Comparison of ENCODE assay signal across 32 cellular contexts in genomic region chr13:39483326-39483725, GRCh38.
DNase-seq lines count a peak whose midpoint lies in the region; ATAC-seq and TF ChIP-seq lines count a peak whose summit lies in the region.
"Had no signal": no experiment of that assay in that cellular context is flagged by ENCODE, and none has a peak within 500 bp of the region (broad histone marks: within the 10 kb centered on the region; RNA-seq: fewer than 3 reads in every experiment).

No MANE protein-coding gene starts in this region.

- no peaks in the 10 kb centered on the region for H3K36me3 ChIP-seq in GM23338 (ENCODE audit: insufficient read depth)
- H3K36me3 ChIP-seq: adrenal gland, brain microvascular endothelial cell, gastroesophageal sphincter, ovary, Peyer's patch, right atrium auricular region, spleen had no signal

- peaks cover 56% of the 10 kb centered on the region for H3K4me1 ChIP-seq in GM23338 (ENCODE audit: insufficient read depth)
- H3K4me1 ChIP-seq: adrenal gland, Peyer's patch, spleen, testis had no signal

- H3K27ac ChIP-seq in GM23338 (ENCODE audit: low read depth), result peak overlapping the region; percentile 72
- H3K27ac ChIP-seq: adrenal gland, brain microvascular endothelial cell, gastroesophageal sphincter, ovary, Peyer's patch, right atrium auricular region, spleen, testis had no signal

- 0 out of 2 replicates have a peak, but pooled peaks cover 3% of the 10 kb centered on the region for H3F3A ChIP-seq in GM23338 (replicated peaks; ENCODE audit: low read depth)

- no peaks in the 10 kb centered on the region for H3K27me3 ChIP-seq in GM23338 (ENCODE audit: insufficient read depth)
- H3K27me3 ChIP-seq: adrenal gland, brain microvascular endothelial cell, gastroesophageal sphincter, ovary, Peyer's patch, right atrium auricular region, spleen, testis had no signal

- TF ChIP-seq CTCF in AG09309 (IDR thresholded peaks at IDR 0.05; ENCODE audit: control insufficient read depth, insufficient read depth, low read depth, low read length, missing control alignments) (no peak), GM23338 (conservative IDR thresholded peaks at IDR 0.05; ENCODE audit: low read depth in 2 of 2) (no peak), fibroblast of the aortic adventitia (IDR thresholded peaks at IDR 0.05; ENCODE audit: insufficient read depth, low read length) (no peak)

- ATAC-seq in GM23338, result no peak
- ATAC-seq: activated CD4-positive, alpha-beta T cell treated with anti-CD3 and anti-CD28 coated beads for 36 hours; effector memory CD8-positive, alpha-beta T cell; esophagus mucosa; gastroesophageal sphincter; left ventricle myocardium superior; natural killer cell treated with Interleukin-12 subunit alpha and Interleukin-12 subunit beta and Interleukin-15 and Interleukin-18, amount 100 ng/mL, for 72 hours; T-helper 17 cell had no signal

- peak overlapping the region; percentile 39 for H3K27ac Mint-ChIP-seq in GM23338
- H3K27ac Mint-ChIP-seq: activated CD4-positive, alpha-beta T cell treated with anti-CD3 and anti-CD28 coated beads for 36 hours; activated T-cell treated with anti-CD3 and anti-CD28 coated beads, Interleukin-2, amount 50 U/mL, for 24 hours; CD14-positive monocyte; effector memory CD8-positive, alpha-beta T cell; natural killer cell treated with Interleukin-12 subunit alpha and Interleukin-12 subunit beta and Interleukin-15 and Interleukin-18, amount 100 ng/mL, for 72 hours; T-helper 17 cell had no signal

- H3K4me3 ChIP-seq in AG09309 (ENCODE audit: control insufficient read depth, low read depth, low read length) (no peak overlapping the region), GM23338 (0 out of 2 replicates have a peak overlapping the region, but pooled peaks have one; percentile 12), fibroblast of the aortic adventitia (ENCODE audit: low read depth, low read length) (no peak overlapping the region)
- H3K4me3 ChIP-seq: adrenal gland, gastroesophageal sphincter, ovary, Peyer's patch, right atrium auricular region, spleen, testis had no signal

- H3K36me3 Mint-ChIP-seq in GM23338 (ENCODE audit: low read depth), result no peaks in the 10 kb centered on the region
- H3K36me3 Mint-ChIP-seq: CD14-positive monocyte; natural killer cell treated with Interleukin-12 subunit alpha and Interleukin-12 subunit beta and Interleukin-15 and Interleukin-18, amount 100 ng/mL, for 72 hours had no signal

- peaks cover 42% of the 10 kb centered on the region for H3K4me1 Mint-ChIP-seq in GM23338
- H3K4me1 Mint-ChIP-seq: activated CD4-positive, alpha-beta T cell treated with anti-CD3 and anti-CD28 coated beads for 36 hours; CD14-positive monocyte; T-helper 17 cell had no signal

- 0 out of 2 replicates have a peak, but pooled peaks cover 11% of the 10 kb centered on the region for H3K9me2 ChIP-seq in GM23338 (ENCODE audit: insufficient read depth)

- no peak overlapping the region for H2AFZ ChIP-seq in GM23338

- H3K27me3 Mint-ChIP-seq in GM23338 (ENCODE audit: insufficient read depth, low read depth, poor library complexity), result no peaks in the 10 kb centered on the region
- H3K27me3 Mint-ChIP-seq: effector memory CD8-positive, alpha-beta T cell had no signal

- DNase-seq in AG09309 (ENCODE audit: low read depth) (peak; percentile 33), GM23338 (ENCODE audit: low spot score) (no peak), RPMI7951 (ENCODE audit: low read depth) (peak; percentile 68), fibroblast of the aortic adventitia (ENCODE audit: low read depth) (peak; percentile 65), NCI-H524 treated with DMSO at 0.1 percent for 48 hours (lab: John Stamatoyannopoulos, UW) (no peak), C1 segment of cervical spinal cord (lab: John Stamatoyannopoulos, UW) (no peak)
- DNase-seq in central memory CD4-positive, alpha-beta T cell, result no peak
- no peak for DNase-seq in stimulated activated CD4-positive, alpha-beta T cell treated with anti-CD3 and anti-CD28 coated beads, Interleukin-1b, Interleukin-23, amount 100 ng/mL, for 48 hours
- DNase-seq: activated CD4-positive, alpha-beta T cell treated with anti-CD3 and anti-CD28 coated beads for 36 hours; activated gamma-delta T cell treated with Interleukin-2 at 50 U/mL for 16 hours; activated T-cell treated with anti-CD3 and anti-CD28 coated beads, Interleukin-2, amount 50 U/mL, for 24 hours; adrenal gland; brain microvascular endothelial cell; effector memory CD8-positive, alpha-beta T cell; GF-D8; Kasumi-1; left ventricle myocardium superior; NCI-H1048; NCI-H1930; NCI-H526; ovary; Peyer's patch; spleen; stimulated activated CD4-positive, alpha-beta T cell treated with anti-CD3 and anti-CD28 coated beads, Interleukin-4, amount 100 ng/mL, for 24 hours; stimulated activated naive CD4-positive, alpha-beta T cell treated with Interleukin-2 at 50 U/mL for 16 hours; T-helper 17 cell; testis had no signal

- H3K4me3 Mint-ChIP-seq in GM23338, result no peak overlapping the region
- H3K4me3 Mint-ChIP-seq: activated CD4-positive, alpha-beta T cell treated with anti-CD3 and anti-CD28 coated beads for 36 hours; activated T-cell treated with anti-CD3 and anti-CD28 coated beads, Interleukin-2, amount 50 U/mL, for 24 hours; CD14-positive monocyte; effector memory CD8-positive, alpha-beta T cell; natural killer cell treated with Interleukin-12 subunit alpha and Interleukin-12 subunit beta and Interleukin-15 and Interleukin-18, amount 100 ng/mL, for 72 hours; T-helper 17 cell had no signal

- peak overlapping the region; percentile 67 for H3K4me2 ChIP-seq in GM23338

- no peaks in the 10 kb centered on the region for H4K20me1 ChIP-seq in GM23338 (replicated peaks; ENCODE audit: insufficient read depth)

- no peaks in the 10 kb centered on the region for H3K9me3 Mint-ChIP-seq in GM23338
- H3K9me3 Mint-ChIP-seq: activated T-cell treated with anti-CD3 and anti-CD28 coated beads, Interleukin-2, amount 50 U/mL, for 24 hours; CD14-positive monocyte; effector memory CD8-positive, alpha-beta T cell had no signal

- H3K79me2 ChIP-seq in GM23338 (replicated peaks; ENCODE audit: insufficient read depth), result no peaks in the 10 kb centered on the region

TF ChIP-seq in GM23338, 12 proteins besides CTCF, POLR2A, EP300 and RAD21 (continues in another document):
- TF ChIP-seq, protein P1, sequence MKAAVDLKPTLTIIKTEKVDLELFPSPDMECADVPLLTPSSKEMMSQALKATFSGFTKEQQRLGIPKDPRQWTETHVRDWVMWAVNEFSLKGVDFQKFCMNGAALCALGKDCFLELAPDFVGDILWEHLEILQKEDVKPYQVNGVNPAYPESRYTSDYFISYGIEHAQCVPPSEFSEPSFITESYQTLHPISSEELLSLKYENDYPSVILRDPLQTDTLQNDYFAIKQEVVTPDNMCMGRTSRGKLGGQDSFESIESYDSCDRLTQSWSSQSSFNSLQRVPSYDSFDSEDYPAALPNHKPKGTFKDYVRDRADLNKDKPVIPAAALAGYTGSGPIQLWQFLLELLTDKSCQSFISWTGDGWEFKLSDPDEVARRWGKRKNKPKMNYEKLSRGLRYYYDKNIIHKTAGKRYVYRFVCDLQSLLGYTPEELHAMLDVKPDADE (IDR thresholded peaks at IDR 0.05), result no peak
- TF ChIP-seq EZH2 (IDR thresholded peaks at IDR 0.05; ENCODE audit: low read depth, unreplicated experiment), result no peak
- TF ChIP-seq CREB1 (CRISPR knock-in tag; IDR thresholded peaks at IDR 0.05; ENCODE audit: low read depth), result no peak
- TF ChIP-seq STAT1 (IDR thresholded peaks at IDR 0.05; ENCODE audit: unreplicated experiment), result no peak
- no peak for TF ChIP-seq EZH2phosphoT487 (IDR thresholded peaks at IDR 0.05; ENCODE audit: unreplicated experiment)
- no peak for TF ChIP-seq ZNF331 (CRISPR knock-in tag; IDR thresholded peaks at IDR 0.05; ENCODE audit: low read depth)
- no peak for TF ChIP-seq POLR2AphosphoS5 (IDR thresholded peaks at IDR 0.05; ENCODE audit: low read depth)

Comparison
In these comparisons a context has a peak if more than half of its experiments do, and no peak if none do; other contexts are left out.
1. DNase-seq: peak in AG09309 (single experiment), RPMI7951 (single experiment) and fibroblast of the aortic adventitia (single experiment); none in GM23338 (single experiment), NCI-H524 treated with DMSO at 0.1 percent for 48 hours (single experiment), central memory CD4-positive, alpha-beta T cell (single experiment), C1 segment of cervical spinal cord (0 of 14) and stimulated activated CD4-positive, alpha-beta T cell treated with anti-CD3 and anti-CD28 coated beads, Interleukin-1b, Interleukin-23, amount 100 ng/mL, for 48 hours (single experiment).